Comparison of ENCODE assay signal across 9 cellular contexts in genomic region chr1:94928293-94928939, GRCh38. TPM values are rescaled to one million over a fixed set of nuclear protein-coding genes. Genes with fewer than 3 reads are reported as not detected.
A peak's percentile ranks its signal among the peaks of the same experiment; 100 is the strongest.
DNase-seq lines count a peak whose midpoint lies in the region; ATAC-seq and TF ChIP-seq lines count a peak whose summit lies in the region.
"Had no signal": no experiment of that assay in that cellular context is flagged by ENCODE, and none has a peak within 500 bp of the region (broad histone marks: within the 10 kb centered on the region; RNA-seq: fewer than 3 reads in every experiment).

No MANE protein-coding gene starts in this region.

- H3K4me1 ChIP-seq in HUES64 (ENCODE audit: insufficient read depth, low read length): peaks cover 36% of the 10 kb centered on the region
- peaks cover 2 to 61% (median 46%) of the 10 kb centered on the region in 5 donors for H3K4me1 ChIP-seq in subcutaneous abdominal adipose tissue (ENCODE audit: control insufficient read depth in 5 of 5, insufficient read depth in 5 of 5, low read length in 5 of 5)

- H3K9me3 ChIP-seq in HUES64 (ENCODE audit: insufficient read depth, low read depth, low read length): no peaks in the 10 kb centered on the region
- no peaks in the 10 kb centered on the region for H3K9me3 ChIP-seq in subcutaneous abdominal adipose tissue (ENCODE audit: control insufficient read depth in 5 of 5, low read length in 5 of 5)

- no peak for ATAC-seq in memory B cell (ENCODE audit: low read depth)
- no peak for ATAC-seq in HG02981 (IDR thresholded peaks at IDR 0.05; ENCODE audit: unreplicated experiment)

- DNase-seq in cardiac fibroblast (ENCODE audit: low read depth in 2 of 2): no peak
- no peak for DNase-seq in memory B cell (ENCODE audit: low spot score in 2 of 2)
- no peak for DNase-seq in GOT3 (lab: John Stamatoyannopoulos, UW)
- DNase-seq in ureter (ENCODE audit: low spot score): no peak
- DNase-seq: cortex of kidney, T1000 had no signal

- peaks cover 4% of the 10 kb centered on the region; the same call in 1 of the 2 replicates for H3K36me3 ChIP-seq in HUES64 (ENCODE audit: insufficient read depth, low read length)
- peaks cover 0 to 7% (median 4%) of the 10 kb centered on the region in 5 donors for H3K36me3 ChIP-seq in subcutaneous abdominal adipose tissue (ENCODE audit: control insufficient read depth in 5 of 5, insufficient read depth in 5 of 5, low read length in 5 of 5)

- H3K9ac ChIP-seq in HUES64 (ENCODE audit: low read depth, low read length) (peak overlapping the region; percentile 73), subcutaneous abdominal adipose tissue (ENCODE audit: low read length in 5 of 5) (peak overlapping the region in 3 of 5 donors; percentile 87 to 95 (median 88))

- peaks cover 17% of the 10 kb centered on the region for H3K4me1 Mint-ChIP-seq in memory B cell

- WGBS in HUES64: 90% methylated on average over 7 of the region's 7 CpGs

- no peaks in the 10 kb centered on the region for H3K9me3 Mint-ChIP-seq in memory B cell

- H3K4me3 Mint-ChIP-seq in memory B cell: peak overlapping the region; percentile 88

- H3K27ac Mint-ChIP-seq in memory B cell: no peak overlapping the region

- H3K27ac ChIP-seq in HUES64 (ENCODE audit: low read depth, low read length) (peak overlapping the region; percentile 86), subcutaneous abdominal adipose tissue (ENCODE audit: low read depth, low read length) (peak overlapping the region; percentile 99)

- H3K27me3 Mint-ChIP-seq in memory B cell: peaks cover 20% of the 10 kb centered on the region

- TF ChIP-seq CTCF in cardiac fibroblast (IDR thresholded peaks at IDR 0.05; ENCODE audit: low read depth, low read length): no peak

- H3K4me3 ChIP-seq in HUES64 (ENCODE audit: low read length) (peak overlapping the region; percentile 89), cardiac fibroblast (replicated peaks in 1 of 2; ENCODE audit: low read depth in 2 of 2, low read length in 2 of 2) (peak overlapping the region; percentile 27 to 51), subcutaneous abdominal adipose tissue (ENCODE audit: low read depth in 1 of 5, low read length in 5 of 5) (peak overlapping the region in 4 of 5 donors; percentile 3 to 86 (median 48))

- H3K27me3 ChIP-seq in HUES64 (ENCODE audit: insufficient read depth, low read length) (no peaks in the 10 kb centered on the region), subcutaneous abdominal adipose tissue (ENCODE audit: control insufficient read depth in 5 of 5, insufficient read depth in 4 of 5, low read length in 5 of 5) (no peaks in the 10 kb centered on the region)

- no peaks in the 10 kb centered on the region for H3K36me3 Mint-ChIP-seq in memory B cell

RNA-seq across cellular contexts. Expression of gene CNN3, which starts 1.5 kb away (rescaled TPM):
- 240 TPM for polyA plus RNA-seq in HUES64 (2013, experiment 1 of 2)
- polyA plus RNA-seq in HUES64 (2013, experiment 2 of 2): 266 TPM
- total RNA-seq in ureter: 208 TPM

Comparison
In these comparisons a context has a peak if more than half of its experiments do, and no peak if none do; other contexts are left out.
1. H3K4me3 ChIP-seq: peak in every context shown above with its lines; median percentile 89 in HUES64; 48 in subcutaneous abdominal adipose tissue; 39 in cardiac fibroblast.